Comparison of ENCODE assay signal across 1 cellular context in the genomic region with DNA sequence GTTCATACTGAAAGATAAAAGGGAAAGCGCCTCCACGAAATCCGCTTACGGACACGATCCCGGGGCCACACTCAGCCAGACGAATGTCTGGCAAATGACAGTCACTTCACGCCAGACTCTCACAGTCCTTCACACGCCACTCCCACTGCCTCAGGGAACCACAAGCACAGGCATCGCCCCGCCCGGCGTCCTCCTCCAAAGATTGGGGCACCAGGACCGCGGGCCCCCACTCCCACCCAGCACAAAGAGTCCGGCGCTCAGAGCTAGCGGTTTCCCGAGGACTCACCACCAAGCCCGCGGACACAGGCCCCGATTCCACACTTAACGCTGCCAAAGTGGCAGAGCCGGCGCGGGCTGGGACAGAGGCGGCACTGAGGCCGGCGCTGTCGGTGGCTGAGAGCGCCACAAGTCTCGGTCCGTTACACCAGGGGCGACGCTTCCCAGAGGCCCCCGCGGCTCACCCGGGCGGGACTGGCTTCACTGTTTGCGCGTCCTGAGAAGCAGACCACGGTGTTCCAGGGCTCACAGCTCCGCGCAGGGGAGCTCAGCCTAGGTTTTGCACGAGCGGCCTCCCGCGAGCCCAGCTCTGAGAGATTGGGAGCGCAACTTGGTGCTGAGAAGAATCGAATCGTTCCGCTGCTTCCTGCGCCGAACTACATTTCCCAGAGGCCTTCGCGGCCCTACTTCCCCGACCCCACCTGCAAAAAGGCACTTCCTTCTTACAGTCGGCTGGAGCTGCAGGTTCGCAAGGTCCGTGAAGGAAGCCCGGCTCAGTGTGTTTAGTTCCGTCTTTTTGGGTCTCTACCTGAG.
A peak's percentile ranks its signal among the peaks of the same experiment; 100 is the strongest.
TF ChIP-seq lines count a peak whose summit lies in the region.

Gene ZNF569, minus strand, starts transcription at position 647 of the 810 bp plus-strand sequence. CDS start 22,523 bp downstream, outside the sequence.

TF ChIP-seq in HepG2, 621 proteins besides CTCF, POLR2A, EP300 and RAD21 (continued from another document and continues in another):
- TF ChIP-seq, protein P1, sequence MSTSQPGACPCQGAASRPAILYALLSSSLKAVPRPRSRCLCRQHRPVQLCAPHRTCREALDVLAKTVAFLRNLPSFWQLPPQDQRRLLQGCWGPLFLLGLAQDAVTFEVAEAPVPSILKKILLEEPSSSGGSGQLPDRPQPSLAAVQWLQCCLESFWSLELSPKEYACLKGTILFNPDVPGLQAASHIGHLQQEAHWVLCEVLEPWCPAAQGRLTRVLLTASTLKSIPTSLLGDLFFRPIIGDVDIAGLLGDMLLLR (CRISPR knock-in tag; IDR thresholded peaks at IDR 0.05), result peak; percentile 93
- peak; percentile 70 for TF ChIP-seq ERF (CRISPR knock-in tag; IDR thresholded peaks at IDR 0.05)
- peak; percentile 37; the same call in 1 of the 2 replicates for TF ChIP-seq ZNF788 (CRISPR knock-in tag; IDR thresholded peaks at IDR 0.05; ENCODE audit: borderline replicate concordance)
- TF ChIP-seq SNAPC2 (CRISPR knock-in tag; IDR thresholded peaks at IDR 0.05), result 0 out of 2 replicates have a peak, but pooled peaks have one; percentile 59
- TF ChIP-seq GTF2F1 (IDR thresholded peaks at IDR 0.05; ENCODE audit: low read length), result 0 out of 2 replicates have a peak, but pooled peaks have one; percentile 46
- TF ChIP-seq ZC3H13 (CRISPR knock-in tag; IDR thresholded peaks at IDR 0.05), result no peak; the same call in 1 of the 2 replicates
- no peak for TF ChIP-seq LRRFIP1 (CRISPR knock-in tag; conservative IDR thresholded peaks at IDR 0.05)
- 0 out of 2 replicates have a peak, but pooled peaks have one; percentile 59 for TF ChIP-seq REL (CRISPR knock-in tag; conservative IDR thresholded peaks at IDR 0.05)
- TF ChIP-seq TIGD3 (CRISPR knock-in tag; IDR thresholded peaks at IDR 0.05; ENCODE audit: borderline replicate concordance), result peak; percentile 87; the same call in 1 of the 2 replicates
- 0 out of 2 replicates have a peak, but pooled peaks have one; percentile 60 for TF ChIP-seq ZNF572 (CRISPR knock-in tag; IDR thresholded peaks at IDR 0.05)
- TF ChIP-seq DPF2 (CRISPR knock-in tag; IDR thresholded peaks at IDR 0.05; ENCODE audit: borderline replicate concordance, low read depth), result no peak
- TF ChIP-seq, protein P2, sequence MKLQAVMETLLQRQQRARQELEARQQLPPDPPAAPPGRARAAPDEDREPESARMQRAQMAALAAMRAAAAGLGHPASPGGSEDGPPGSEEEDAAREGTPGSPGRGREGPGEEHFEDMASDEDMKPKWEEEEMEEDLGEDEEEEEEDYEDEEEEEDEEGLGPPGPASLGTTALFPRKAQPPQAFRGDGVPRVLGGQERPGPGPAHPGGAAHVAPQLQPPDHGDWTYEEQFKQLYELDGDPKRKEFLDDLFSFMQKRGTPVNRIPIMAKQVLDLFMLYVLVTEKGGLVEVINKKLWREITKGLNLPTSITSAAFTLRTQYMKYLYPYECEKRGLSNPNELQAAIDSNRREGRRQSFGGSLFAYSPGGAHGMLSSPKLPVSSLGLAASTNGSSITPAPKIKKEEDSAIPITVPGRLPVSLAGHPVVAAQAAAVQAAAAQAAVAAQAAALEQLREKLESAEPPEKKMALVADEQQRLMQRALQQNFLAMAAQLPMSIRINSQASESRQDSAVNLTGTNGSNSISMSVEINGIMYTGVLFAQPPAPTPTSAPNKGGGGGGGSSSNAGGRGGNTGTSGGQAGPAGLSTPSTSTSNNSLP (IDR thresholded peaks at IDR 0.05; ENCODE audit: low read depth, low read length), result no peak
- peak; percentile 88 for TF ChIP-seq GMEB1 (CRISPR knock-in tag; IDR thresholded peaks at IDR 0.05; ENCODE audit: borderline replicate concordance)
- TF ChIP-seq RFX5 (IDR thresholded peaks at IDR 0.05; ENCODE audit: low read depth, low read length), result no peak
- TF ChIP-seq ZNF3 (CRISPR knock-in tag; IDR thresholded peaks at IDR 0.05), result no peak
- TF ChIP-seq, protein P3, sequence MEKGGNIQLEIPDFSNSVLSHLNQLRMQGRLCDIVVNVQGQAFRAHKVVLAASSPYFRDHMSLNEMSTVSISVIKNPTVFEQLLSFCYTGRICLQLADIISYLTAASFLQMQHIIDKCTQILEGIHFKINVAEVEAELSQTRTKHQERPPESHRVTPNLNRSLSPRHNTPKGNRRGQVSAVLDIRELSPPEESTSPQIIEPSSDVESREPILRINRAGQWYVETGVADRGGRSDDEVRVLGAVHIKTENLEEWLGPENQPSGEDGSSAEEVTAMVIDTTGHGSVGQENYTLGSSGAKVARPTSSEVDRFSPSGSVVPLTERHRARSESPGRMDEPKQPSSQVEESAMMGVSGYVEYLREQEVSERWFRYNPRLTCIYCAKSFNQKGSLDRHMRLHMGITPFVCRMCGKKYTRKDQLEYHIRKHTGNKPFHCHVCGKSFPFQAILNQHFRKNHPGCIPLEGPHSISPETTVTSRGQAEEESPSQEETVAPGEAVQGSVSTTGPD (CRISPR knock-in tag; IDR thresholded peaks at IDR 0.05), result 0 out of 2 replicates have a peak, but pooled peaks have one; percentile 73
- no peak for TF ChIP-seq SP140L (CRISPR knock-in tag; IDR thresholded peaks at IDR 0.05; ENCODE audit: borderline replicate concordance)
- no peak for TF ChIP-seq TOE1 (CRISPR knock-in tag; IDR thresholded peaks at IDR 0.05)
- no peak for TF ChIP-seq ARID2 (CRISPR knock-in tag; IDR thresholded peaks at IDR 0.05; ENCODE audit: borderline replicate concordance)
- 0 out of 2 replicates have a peak, but pooled peaks have one; percentile 41 for TF ChIP-seq ARHGAP35 (CRISPR knock-in tag; IDR thresholded peaks at IDR 0.05; ENCODE audit: borderline replicate concordance)
- TF ChIP-seq CSRNP1 (CRISPR knock-in tag; IDR thresholded peaks at IDR 0.05), result peak; percentile 82; the same call in 1 of the 2 replicates
- TF ChIP-seq PHF20 (CRISPR knock-in tag; IDR thresholded peaks at IDR 0.05), result peak; percentile 93
- no peak for TF ChIP-seq CHD4 (IDR thresholded peaks at IDR 0.05; ENCODE audit: borderline replicate concordance, low read length)
- TF ChIP-seq TEAD3 (CRISPR knock-in tag; optimal IDR thresholded peaks at IDR 0.05; ENCODE audit: borderline replicate concordance), result peak; percentile 54
- peak; percentile 47; the same call in 1 of the 2 replicates for TF ChIP-seq ZBTB2 (CRISPR knock-in tag; IDR thresholded peaks at IDR 0.05; ENCODE audit: low read depth)
- TF ChIP-seq STAG1 (CRISPR knock-in tag; IDR thresholded peaks at IDR 0.05), result peak; percentile 10; the same call in 1 of the 2 replicates
- TF ChIP-seq GABPA (IDR thresholded peaks at IDR 0.05; ENCODE audit: low read depth, low read length), result peak; percentile 94
- peak; percentile 98 for TF ChIP-seq GABPA (CRISPR knock-in tag; IDR thresholded peaks at IDR 0.05; ENCODE audit: low read depth)
- TF ChIP-seq ZMYM2 (CRISPR knock-in tag; IDR thresholded peaks at IDR 0.05), result no peak
- TF ChIP-seq POLR2G (IDR thresholded peaks at IDR 0.05; ENCODE audit: low read depth, low read length), result peak; percentile 84
- peak; percentile 67; the same call in 1 of the 2 replicates for TF ChIP-seq ZMYM3 (CRISPR knock-in tag; IDR thresholded peaks at IDR 0.05)
- TF ChIP-seq, protein P4, sequence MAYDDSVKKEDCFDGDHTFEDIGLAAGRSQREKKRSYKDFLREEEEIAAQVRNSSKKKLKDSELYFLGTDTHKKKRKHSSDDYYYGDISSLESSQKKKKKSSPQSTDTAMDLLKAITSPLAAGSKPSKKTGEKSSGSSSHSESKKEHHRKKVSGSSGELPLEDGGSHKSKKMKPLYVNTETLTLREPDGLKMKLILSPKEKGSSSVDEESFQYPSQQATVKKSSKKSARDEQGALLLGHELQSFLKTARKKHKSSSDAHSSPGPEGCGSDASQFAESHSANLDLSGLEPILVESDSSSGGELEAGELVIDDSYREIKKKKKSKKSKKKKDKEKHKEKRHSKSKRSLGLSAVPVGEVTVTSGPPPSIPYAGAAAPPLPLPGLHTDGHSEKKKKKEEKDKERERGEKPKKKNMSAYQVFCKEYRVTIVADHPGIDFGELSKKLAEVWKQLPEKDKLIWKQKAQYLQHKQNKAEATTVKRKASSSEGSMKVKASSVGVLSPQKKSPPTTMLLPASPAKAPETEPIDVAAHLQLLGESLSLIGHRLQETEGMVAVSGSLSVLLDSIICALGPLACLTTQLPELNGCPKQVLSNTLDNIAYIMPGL (CRISPR knock-in tag; IDR thresholded peaks at IDR 0.05; ENCODE audit: borderline replicate concordance in 1 of 2, low read depth in 1 of 2), result peak; percentile 75 to 77; a peak in 3 of 4 replicates
- peak; percentile 69; the same call in 1 of the 2 replicates for TF ChIP-seq ZNF274 (CRISPR knock-in tag; IDR thresholded peaks at IDR 0.05)
- peak; percentile 55 for TF ChIP-seq KDM4B (CRISPR knock-in tag; IDR thresholded peaks at IDR 0.05)
- peak; percentile 70 for TF ChIP-seq ATF1 (CRISPR knock-in tag; IDR thresholded peaks at IDR 0.05)
- TF ChIP-seq HNRNPL (IDR thresholded peaks at IDR 0.05; ENCODE audit: low read depth, low read length), result no peak
- peak; percentile 74; the same call in 1 of the 2 replicates for TF ChIP-seq MIER2 (CRISPR knock-in tag; IDR thresholded peaks at IDR 0.05)
